17 cellular contexts compared by ENCODE assay signal in genomic region chr16:5020551-5020950, GRCh38. TPM values are rescaled to one million over a fixed set of nuclear protein-coding genes. Genes with fewer than 3 reads are reported as not detected.
"Had no signal": no experiment of that assay in that cellular context is flagged by ENCODE, and none has a peak within 500 bp of the region (broad histone marks: within the 10 kb centered on the region; RNA-seq: fewer than 3 reads in every experiment).

No MANE protein-coding gene starts in this region.

- H3K9me3 ChIP-seq: heart left ventricle, left ventricle myocardium inferior, SK-N-SH, suprapubic skin, upper lobe of right lung had no signal

- ATAC-seq: esophagus mucosa, heart left ventricle, right cardiac atrium, upper lobe of right lung had no signal

- H3K9me3 Mint-ChIP-seq: activated B cell treated with CpG ODN at 0.5 μM for 24 hours; activated CD4-positive, alpha-beta T cell treated with anti-CD3 and anti-CD28 coated beads, Interleukin-2, amount 10 ng/mL, durations not matched to agents 24 days and 14 days; T-helper 1 cell treated with Interleukin-12 subunit alpha and Interleukin-12 subunit beta and Interleukin-4 antibody, amounts not matched to agents 30 μg/mL and 1 μg/mL, for 36 hours had no signal

- H3K4me2 ChIP-seq: SK-N-SH had no signal

- H3K27me3 Mint-ChIP-seq: activated B cell treated with CpG ODN at 0.5 μM for 24 hours; activated CD4-positive, alpha-beta T cell treated with anti-CD3 and anti-CD28 coated beads, Interleukin-2, amount 10 ng/mL, durations not matched to agents 24 days and 14 days had no signal

- H3K4me3 Mint-ChIP-seq: activated B cell treated with CpG ODN at 0.5 μM for 24 hours; activated CD4-positive, alpha-beta T cell treated with anti-CD3 and anti-CD28 coated beads, Interleukin-2, amount 10 ng/mL, durations not matched to agents 24 days and 14 days; T-helper 1 cell treated with Interleukin-12 subunit alpha and Interleukin-12 subunit beta and Interleukin-4 antibody, amounts not matched to agents 30 μg/mL and 1 μg/mL, for 36 hours had no signal

- H3K27ac Mint-ChIP-seq: activated B cell treated with CpG ODN at 0.5 μM for 24 hours; activated CD4-positive, alpha-beta T cell treated with anti-CD3 and anti-CD28 coated beads, Interleukin-2, amount 10 ng/mL, durations not matched to agents 24 days and 14 days; T-helper 1 cell treated with Interleukin-12 subunit alpha and Interleukin-12 subunit beta and Interleukin-4 antibody, amounts not matched to agents 30 μg/mL and 1 μg/mL, for 36 hours had no signal

- H3K27me3 ChIP-seq: brain microvascular endothelial cell, heart left ventricle, suprapubic skin, upper lobe of right lung had no signal

- DNase-seq: activated B cell treated with CpG ODN at 0.5 μM for 24 hours; activated CD4-positive, alpha-beta T cell treated with anti-CD3 and anti-CD28 coated beads, Interleukin-2, amount 10 ng/mL, durations not matched to agents 24 days and 14 days; activated CD8-positive, alpha-beta memory T cell treated with anti-CD3 and anti-CD28 coated beads for 24 hours; activated naive CD4-positive, alpha-beta T cell treated with anti-CD3 and anti-CD28 coated beads, Interleukin-2, amount 50 U/mL, for 16 hours; brain microvascular endothelial cell; cerebellar nuclear complex; heart left ventricle; left ventricle myocardium inferior; mesenchymal stem cell; right cardiac atrium; SK-N-SH; stimulated activated naive CD4-positive, alpha-beta T cell; upper lobe of right lung had no signal

- H3K36me3 ChIP-seq: brain microvascular endothelial cell, heart left ventricle, left ventricle myocardium inferior, upper lobe of right lung had no signal

- H3K27ac ChIP-seq: brain microvascular endothelial cell, heart left ventricle, left ventricle myocardium inferior, suprapubic skin, upper lobe of right lung had no signal

- H3K4me1 Mint-ChIP-seq: activated B cell treated with CpG ODN at 0.5 μM for 24 hours; activated CD4-positive, alpha-beta T cell treated with anti-CD3 and anti-CD28 coated beads, Interleukin-2, amount 10 ng/mL, durations not matched to agents 24 days and 14 days had no signal

- H3K4me1 ChIP-seq: suprapubic skin, upper lobe of right lung had no signal

- H3K4me3 ChIP-seq: heart left ventricle, left ventricle myocardium inferior, suprapubic skin, upper lobe of right lung had no signal

RNA-seq across cellular contexts. Expression of gene C16orf89, which starts 45.2 kb away (rescaled TPM):
- total RNA-seq: activated B cell treated with CpG ODN at 0.5 μM for 24 hours; activated CD4-positive, alpha-beta T cell treated with anti-CD3 and anti-CD28 coated beads, Interleukin-2, amount 10 ng/mL, durations not matched to agents 24 days and 14 days; dermis microvascular lymphatic vessel endothelial cell had no signal
